19 cellular contexts compared by ENCODE assay signal in the genomic region with DNA sequence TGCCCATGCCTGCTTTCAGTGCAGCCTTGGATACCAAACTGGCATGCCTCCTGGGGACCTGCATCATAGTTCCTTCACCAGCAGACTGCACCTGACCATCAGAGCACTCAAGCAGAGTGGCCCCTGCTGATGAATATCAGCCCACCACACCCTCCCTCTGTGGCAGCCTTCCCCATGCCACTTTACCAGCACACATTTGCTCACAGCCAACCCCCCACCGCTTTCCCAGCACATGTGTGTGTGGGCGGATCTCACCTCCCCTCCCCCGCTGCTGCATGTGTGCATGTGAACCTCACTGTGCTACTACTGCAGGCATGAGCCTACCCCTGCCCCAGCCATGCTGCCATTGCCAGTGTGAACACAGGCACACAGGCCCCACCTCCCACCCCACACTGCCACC. TPM values are rescaled to one million over a fixed set of nuclear protein-coding genes. Genes with fewer than 3 reads are reported as not detected.
"Had no signal": no experiment of that assay in that cellular context is flagged by ENCODE, and none has a peak within 500 bp of the region (broad histone marks: within the 10 kb centered on the region; RNA-seq: fewer than 3 reads in every experiment).

No MANE protein-coding gene starts in this region.

- H3K27ac Mint-ChIP-seq: activated naive CD4-positive, alpha-beta T cell treated with anti-CD3 and anti-CD28 coated beads, Interleukin-2, amount 50 U/mL, for 24 hours; activated T-cell treated with anti-CD3 and anti-CD28 coated beads, Interleukin-2, amount 50 U/mL, for 24 hours; stimulated activated naive B cell treated with anti-CD40 and anti-IgM and Interleukin-4, amounts not matched to agents 10 μg/mL and 1 μg/mL and 100 μg/mL, for 72 hours had no signal

- H3K36me3 Mint-ChIP-seq: activated naive CD4-positive, alpha-beta T cell treated with anti-CD3 and anti-CD28 coated beads, Interleukin-2, amount 50 U/mL, for 24 hours; type B pancreatic cell had no signal

- H3K9me3 ChIP-seq: pancreas had no signal

- H3K36me3 ChIP-seq: pancreas, suprapubic skin had no signal

- FAIRE-seq: colon, pancreas had no signal

- DNase-seq: activated B cell treated with CpG ODN at 0.5 μM for 24 hours; activated CD4-positive, alpha-beta T cell treated with anti-CD3 and anti-CD28 coated beads, Interleukin-2, amount 50 U/mL, for 1 hour; activated T-cell treated with anti-CD3 and anti-CD28 coated beads, Interleukin-2, amount 50 U/mL, for 24 hours; amniotic stem cell; islet precursor cell; naive B cell; pancreas; stimulated activated naive B cell treated with anti-CD40 and anti-IgM and Interleukin-4, amounts not matched to agents 10 μg/mL and 1 μg/mL and 100 μg/mL, for 72 hours; T-helper 2 cell had no signal

- H3K27ac ChIP-seq: hepatocyte, pancreas, suprapubic skin had no signal

- H3K4me3 Mint-ChIP-seq: activated B cell treated with CpG ODN at 0.5 μM for 24 hours; activated naive CD4-positive, alpha-beta T cell treated with anti-CD3 and anti-CD28 coated beads, Interleukin-2, amount 50 U/mL, for 24 hours; activated T-cell treated with anti-CD3 and anti-CD28 coated beads, Interleukin-2, amount 50 U/mL, for 24 hours; naive B cell; stimulated activated naive B cell treated with anti-CD40 and anti-IgM and Interleukin-4, amounts not matched to agents 10 μg/mL and 1 μg/mL and 100 μg/mL, for 72 hours; type B pancreatic cell had no signal

- H3K4me3 ChIP-seq: hepatocyte, pancreas, suprapubic skin had no signal

- ATAC-seq: pancreas; sciatic nerve; stimulated activated naive B cell treated with anti-CD40 and anti-IgM and Interleukin-4, amounts not matched to agents 10 μg/mL and 1 μg/mL and 100 μg/mL, for 72 hours had no signal

- H3K27me3 Mint-ChIP-seq: activated B cell treated with CpG ODN at 0.5 μM for 24 hours; activated naive CD4-positive, alpha-beta T cell treated with anti-CD3 and anti-CD28 coated beads, Interleukin-2, amount 50 U/mL, for 24 hours; activated T-cell treated with anti-CD3 and anti-CD28 coated beads, Interleukin-2, amount 50 U/mL, for 24 hours; naive B cell; stimulated activated naive B cell treated with anti-CD40 and anti-IgM and Interleukin-4, amounts not matched to agents 10 μg/mL and 1 μg/mL and 100 μg/mL, for 72 hours had no signal

- H3K4me1 ChIP-seq: pancreas, suprapubic skin had no signal

- H3K27me3 ChIP-seq: hepatocyte, pancreas had no signal

- H3K9me3 Mint-ChIP-seq: activated naive CD4-positive, alpha-beta T cell treated with anti-CD3 and anti-CD28 coated beads, Interleukin-2, amount 50 U/mL, for 24 hours; activated T-cell treated with anti-CD3 and anti-CD28 coated beads, Interleukin-2, amount 50 U/mL, for 24 hours; type B pancreatic cell had no signal

RNA-seq across cellular contexts. Expression of a gene that starts 8.0 kb away (rescaled TPM):
- total RNA-seq: activated B cell treated with CpG ODN at 0.5 μM for 24 hours, glomerular endothelial cell had no signal

RNA-seq across cellular contexts. Expression of a gene that starts 40.9 kb away (rescaled TPM):
- total RNA-seq: activated B cell treated with CpG ODN at 0.5 μM for 24 hours, cardiac septum, esophagus mucosa, glomerular endothelial cell, hepatocyte, mononuclear cell, pancreas, sciatic nerve, suprapubic skin had no signal
